In the genomic region with DNA sequence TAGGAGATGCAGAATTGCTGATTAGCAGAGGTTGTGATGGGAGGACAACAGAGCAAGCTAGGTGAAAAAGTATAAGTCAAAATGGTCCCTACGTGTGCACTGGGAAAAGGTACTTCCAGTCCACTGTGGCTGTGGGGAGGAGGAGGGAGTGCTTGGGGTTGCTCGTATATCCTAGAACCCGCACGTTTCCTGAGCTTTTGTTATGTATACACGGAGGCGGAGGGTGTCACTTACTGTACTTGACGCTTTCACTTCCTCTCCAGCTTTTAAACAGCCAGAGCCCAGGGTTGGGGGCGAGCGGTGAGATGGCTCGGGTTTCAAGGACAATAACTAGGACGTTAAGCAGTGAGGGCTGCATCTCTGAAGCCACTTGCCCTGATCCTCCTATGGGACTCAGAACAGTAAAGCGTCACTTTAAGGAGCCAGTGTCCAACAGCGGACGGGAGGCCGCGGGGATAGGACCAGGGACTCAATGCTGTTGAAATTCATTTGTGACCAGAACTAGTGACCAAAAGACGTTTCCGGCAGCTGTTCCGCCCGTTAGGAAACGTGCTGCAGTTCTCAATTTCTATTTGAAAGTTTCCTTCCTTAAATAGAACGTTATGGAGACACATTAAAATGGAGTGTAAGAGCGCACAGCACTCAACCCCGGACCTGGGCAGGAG, we compare ENCODE assay signal across 1 cellular context.
A peak's percentile ranks its signal among the peaks of the same experiment; 100 is the strongest.
TF ChIP-seq lines count a peak whose summit lies in the region.

No MANE protein-coding gene starts in this region.

TF ChIP-seq in HEK293, 187 proteins besides CTCF, POLR2A, EP300 and RAD21 (continued from another document):
- TF ChIP-seq ZNF211 (tag by site-specific recombination; IDR thresholded peaks at IDR 0.05; ENCODE audit: low read depth) (no peak), OSR2 (tag by site-specific recombination; IDR thresholded peaks at IDR 0.05) (peak; percentile 55; the same call in 1 of the 2 replicates), ZNF221 (tag by site-specific recombination; IDR thresholded peaks at IDR 0.05; ENCODE audit: borderline replicate concordance) (no peak), ZNF670 (tag by site-specific recombination; IDR thresholded peaks at IDR 0.05; ENCODE audit: low read depth) (no peak), MEIS1 (CRISPR knock-in tag; IDR thresholded peaks at IDR 0.05; ENCODE audit: borderline replicate concordance) (no peak), ZNF629 (tag by site-specific recombination; IDR thresholded peaks at IDR 0.05) (peak; percentile 55), ZNF335 (tag by site-specific recombination; conservative IDR thresholded peaks at IDR 0.05) (peak; percentile 37), MZF1 (tag by site-specific recombination; IDR thresholded peaks at IDR 0.05; ENCODE audit: borderline replicate concordance) (no peak), BCL11A (tag by site-specific recombination; IDR thresholded peaks at IDR 0.05; ENCODE audit: low read depth) (no peak), SALL2 (tag by site-specific recombination; IDR thresholded peaks at IDR 0.05; ENCODE audit: borderline replicate concordance) (no peak), ZNF501 (tag by site-specific recombination; IDR thresholded peaks at IDR 0.05) (peak; percentile 60), ZNF16 (tag by site-specific recombination; IDR thresholded peaks at IDR 0.05; ENCODE audit: low read depth) (no peak), ZFP69B (tag by site-specific recombination; IDR thresholded peaks at IDR 0.05) (0 out of 2 replicates have a peak, but pooled peaks have one; percentile 30), ZNF600 (tag by site-specific recombination; IDR thresholded peaks at IDR 0.05) (0 out of 2 replicates have a peak, but pooled peaks have one; percentile 53), ZNF747 (tag by site-specific recombination; IDR thresholded peaks at IDR 0.05) (no peak), WT1 (tag by site-specific recombination; IDR thresholded peaks at IDR 0.05) (peak; percentile 58), ZBTB21 (tag by site-specific recombination; IDR thresholded peaks at IDR 0.05) (no peak), SP2 (tag by site-specific recombination; IDR thresholded peaks at IDR 0.05) (peak; percentile 48), ZNF626 (tag by site-specific recombination; IDR thresholded peaks at IDR 0.05) (no peak), OVOL3 (tag by site-specific recombination; IDR thresholded peaks at IDR 0.05) (no peak), PRDM1 (tag by site-specific recombination; IDR thresholded peaks at IDR 0.05) (peak; percentile 58; the same call in 1 of the 2 replicates)
- TF ChIP-seq, protein P1, sequence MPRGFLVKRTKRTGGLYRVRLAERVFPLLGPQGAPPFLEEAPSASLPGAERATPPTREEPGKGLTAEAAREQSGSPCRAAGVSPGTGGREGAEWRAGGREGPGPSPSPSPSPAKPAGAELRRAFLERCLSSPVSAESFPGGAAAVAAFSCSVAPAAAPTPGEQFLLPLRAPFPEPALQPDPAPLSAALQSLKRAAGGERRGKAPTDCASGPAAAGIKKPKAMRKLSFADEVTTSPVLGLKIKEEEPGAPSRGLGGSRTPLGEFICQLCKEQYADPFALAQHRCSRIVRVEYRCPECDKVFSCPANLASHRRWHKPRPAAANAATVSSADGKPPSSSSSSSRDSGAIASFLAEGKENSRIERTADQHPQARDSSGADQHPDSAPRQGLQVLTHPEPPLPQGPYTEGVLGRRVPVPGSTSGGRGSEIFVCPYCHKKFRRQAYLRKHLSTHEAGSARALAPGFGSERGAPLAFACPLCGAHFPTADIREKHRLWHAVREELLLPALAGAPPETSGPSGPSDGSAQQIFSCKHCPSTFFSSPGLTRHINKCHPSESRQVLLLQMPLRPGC (tag by site-specific recombination; IDR thresholded peaks at IDR 0.05), result no peak
- TF ChIP-seq, protein P2, sequence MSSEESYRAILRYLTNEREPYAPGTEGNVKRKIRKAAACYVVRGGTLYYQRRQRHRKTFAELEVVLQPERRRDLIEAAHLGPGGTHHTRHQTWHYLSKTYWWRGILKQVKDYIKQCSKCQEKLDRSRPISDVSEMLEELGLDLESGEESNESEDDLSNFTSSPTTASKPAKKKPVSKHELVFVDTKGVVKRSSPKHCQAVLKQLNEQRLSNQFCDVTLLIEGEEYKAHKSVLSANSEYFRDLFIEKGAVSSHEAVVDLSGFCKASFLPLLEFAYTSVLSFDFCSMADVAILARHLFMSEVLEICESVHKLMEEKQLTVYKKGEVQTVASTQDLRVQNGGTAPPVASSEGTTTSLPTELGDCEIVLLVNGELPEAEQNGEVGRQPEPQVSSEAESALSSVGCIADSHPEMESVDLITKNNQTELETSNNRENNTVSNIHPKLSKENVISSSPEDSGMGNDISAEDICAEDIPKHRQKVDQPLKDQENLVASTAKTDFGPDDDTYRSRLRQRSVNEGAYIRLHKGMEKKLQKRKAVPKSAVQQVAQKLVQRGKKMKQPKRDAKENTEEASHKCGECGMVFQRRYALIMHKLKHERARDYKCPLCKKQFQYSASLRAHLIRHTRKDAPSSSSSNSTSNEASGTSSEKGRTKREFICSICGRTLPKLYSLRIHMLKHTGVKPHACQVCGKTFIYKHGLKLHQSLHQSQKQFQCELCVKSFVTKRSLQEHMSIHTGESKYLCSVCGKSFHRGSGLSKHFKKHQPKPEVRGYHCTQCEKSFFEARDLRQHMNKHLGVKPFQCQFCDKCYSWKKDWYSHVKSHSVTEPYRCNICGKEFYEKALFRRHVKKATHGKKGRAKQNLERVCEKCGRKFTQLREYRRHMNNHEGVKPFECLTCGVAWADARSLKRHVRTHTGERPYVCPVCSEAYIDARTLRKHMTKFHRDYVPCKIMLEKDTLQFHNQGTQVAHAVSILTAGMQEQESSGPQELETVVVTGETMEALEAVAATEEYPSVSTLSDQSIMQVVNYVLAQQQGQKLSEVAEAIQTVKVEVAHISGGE (tag by site-specific recombination; conservative IDR thresholded peaks at IDR 0.05; ENCODE audit: low read depth), result peak; percentile 45; the same call in 1 of the 2 replicates
- TF ChIP-seq, protein P3, sequence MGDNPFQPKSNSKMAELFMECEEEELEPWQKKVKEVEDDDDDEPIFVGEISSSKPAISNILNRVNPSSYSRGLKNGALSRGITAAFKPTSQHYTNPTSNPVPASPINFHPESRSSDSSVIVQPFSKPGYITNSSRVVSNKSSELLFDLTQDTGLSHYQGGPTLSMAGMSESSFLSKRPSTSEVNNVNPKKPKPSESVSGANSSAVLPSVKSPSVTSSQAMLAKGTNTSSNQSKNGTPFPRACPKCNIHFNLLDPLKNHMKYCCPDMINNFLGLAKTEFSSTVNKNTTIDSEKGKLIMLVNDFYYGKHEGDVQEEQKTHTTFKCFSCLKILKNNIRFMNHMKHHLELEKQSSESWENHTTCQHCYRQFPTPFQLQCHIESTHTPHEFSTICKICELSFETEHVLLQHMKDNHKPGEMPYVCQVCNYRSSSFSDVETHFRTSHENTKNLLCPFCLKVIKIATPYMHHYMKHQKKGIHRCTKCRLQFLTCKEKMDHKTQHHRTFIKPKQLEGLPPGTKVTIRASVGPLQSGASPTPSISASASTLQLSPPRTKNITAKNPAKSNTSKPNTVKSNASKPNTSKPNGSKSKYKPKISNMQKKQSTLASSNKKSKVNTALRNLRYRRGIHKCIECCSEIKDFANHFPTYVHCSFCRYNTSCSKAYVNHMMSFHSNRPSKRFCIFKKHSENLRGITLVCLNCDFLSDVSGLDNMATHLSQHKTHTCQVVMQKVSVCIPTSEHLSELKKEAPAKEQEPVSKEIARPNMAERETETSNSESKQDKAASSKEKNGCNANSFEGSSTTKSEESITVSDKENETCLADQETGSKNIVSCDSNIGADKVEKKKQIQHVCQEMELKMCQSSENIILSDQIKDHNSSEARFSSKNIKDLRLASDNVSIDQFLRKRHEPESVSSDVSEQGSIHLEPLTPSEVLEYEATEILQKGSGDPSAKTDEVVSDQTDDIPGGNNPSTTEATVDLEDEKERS (tag by site-specific recombination; IDR thresholded peaks at IDR 0.05), result no peak
- TF ChIP-seq, protein P4, sequence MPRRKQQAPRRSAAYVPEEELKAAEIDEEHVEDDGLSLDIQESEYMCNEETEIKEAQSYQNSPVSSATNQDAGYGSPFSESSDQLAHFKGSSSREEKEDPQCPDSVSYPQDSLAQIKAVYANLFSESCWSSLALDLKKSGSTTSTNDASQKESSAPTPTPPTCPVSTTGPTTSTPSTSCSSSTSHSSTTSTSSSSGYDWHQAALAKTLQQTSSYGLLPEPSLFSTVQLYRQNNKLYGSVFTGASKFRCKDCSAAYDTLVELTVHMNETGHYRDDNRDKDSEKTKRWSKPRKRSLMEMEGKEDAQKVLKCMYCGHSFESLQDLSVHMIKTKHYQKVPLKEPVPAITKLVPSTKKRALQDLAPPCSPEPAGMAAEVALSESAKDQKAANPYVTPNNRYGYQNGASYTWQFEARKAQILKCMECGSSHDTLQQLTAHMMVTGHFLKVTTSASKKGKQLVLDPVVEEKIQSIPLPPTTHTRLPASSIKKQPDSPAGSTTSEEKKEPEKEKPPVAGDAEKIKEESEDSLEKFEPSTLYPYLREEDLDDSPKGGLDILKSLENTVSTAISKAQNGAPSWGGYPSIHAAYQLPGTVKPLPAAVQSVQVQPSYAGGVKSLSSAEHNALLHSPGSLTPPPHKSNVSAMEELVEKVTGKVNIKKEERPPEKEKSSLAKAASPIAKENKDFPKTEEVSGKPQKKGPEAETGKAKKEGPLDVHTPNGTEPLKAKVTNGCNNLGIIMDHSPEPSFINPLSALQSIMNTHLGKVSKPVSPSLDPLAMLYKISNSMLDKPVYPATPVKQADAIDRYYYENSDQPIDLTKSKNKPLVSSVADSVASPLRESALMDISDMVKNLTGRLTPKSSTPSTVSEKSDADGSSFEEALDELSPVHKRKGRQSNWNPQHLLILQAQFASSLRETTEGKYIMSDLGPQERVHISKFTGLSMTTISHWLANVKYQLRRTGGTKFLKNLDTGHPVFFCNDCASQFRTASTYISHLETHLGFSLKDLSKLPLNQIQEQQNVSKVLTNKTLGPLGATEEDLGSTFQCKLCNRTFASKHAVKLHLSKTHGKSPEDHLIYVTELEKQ (tag by site-specific recombination; IDR thresholded peaks at IDR 0.05; ENCODE audit: borderline replicate concordance), result no peak
